ENCODE assay signal across 8 cellular contexts in genomic region chr4:139734201-139734874, GRCh38.
A peak's percentile ranks its signal among the peaks of the same experiment; 100 is the strongest.
DNase-seq lines count a peak whose midpoint lies in the region; ATAC-seq and TF ChIP-seq lines count a peak whose summit lies in the region.

No MANE protein-coding gene starts in this region.

- ATAC-seq in right cardiac atrium (peak; percentile 25), gastrocnemius medialis (peak; percentile 70 to 71)

- CTCF ChIA-PET in A673 (lab: Charles Lee): interaction anchor here (0.8 to 1.4 kb wide), 5 partner anchors 270 to 626 kb away, joined by 3 to 7 read pairs (median 4); no protein-coding TSS in a partner anchor

- H3K9me3 ChIP-seq in A673 (ENCODE audit: low read depth, low read length, poor library complexity, severe bottlenecking): no peaks in the 10 kb centered on the region
- H3K9me3 ChIP-seq in H9 (ENCODE audit: control insufficient read depth, low read depth, low read length): no peaks in the 10 kb centered on the region
- H3K9me3 ChIP-seq in adipocyte (ENCODE audit: control insufficient read depth, low read length): no peaks in the 10 kb centered on the region
- no peaks in the 10 kb centered on the region for H3K9me3 ChIP-seq in right cardiac atrium (ENCODE audit: control insufficient read depth, low read length)
- H3K9me3 ChIP-seq in gastrocnemius medialis: no peaks in the 10 kb centered on the region

- no peak overlapping the region for H2AFZ ChIP-seq in H9 (ENCODE audit: low read length)

- H3K23ac ChIP-seq in H9 (ENCODE audit: insufficient read length, low read depth, low read length): no peak overlapping the region

- no peaks in the 10 kb centered on the region for H3K27me3 ChIP-seq in A673 (replicated peaks; ENCODE audit: insufficient read depth, low read depth, low read length, poor library complexity)
- H3K27me3 ChIP-seq in H9 (ENCODE audit: insufficient read depth, low read length): peaks cover 7% of the 10 kb centered on the region; the same call in 1 of the 2 replicates
- no peaks in the 10 kb centered on the region for H3K27me3 ChIP-seq in adipocyte (replicated peaks; ENCODE audit: control insufficient read depth, insufficient read depth, low read length)
- H3K27me3 ChIP-seq in right cardiac atrium (ENCODE audit: control insufficient read depth, insufficient read depth): no peaks in the 10 kb centered on the region
- H3K27me3 ChIP-seq in gastrocnemius medialis: no peaks in the 10 kb centered on the region

- no peak overlapping the region for H3K18ac ChIP-seq in H9 (ENCODE audit: insufficient read length, low read depth, low read length)

- H3K27ac Mint-ChIP-seq in H9: no peak overlapping the region

- intact Hi-C loops in A673 (cut with micrococcal nuclease; ENCODE audit: unreplicated experiment) (loop anchor here (2.0 to 10.0 kb wide), 5 partner anchors 316 to 620 kb away; no protein-coding TSS in a partner anchor), right cardiac atrium (cut with DNase I) (loop anchor here (5.0 to 10.0 kb wide), 6 partner anchors 280 to 520 kb away; partner anchors contain the start of gene MAML3 (in 3 of the 4)), gastrocnemius medialis (cut with DNase I; ENCODE audit: low total_unique reads) (loop anchor here (1.0 to 5.0 kb wide), 8 partner anchors 33 to 638 kb away; partner anchors contain the start of gene SCOC)

- H3K9ac ChIP-seq in H9 (ENCODE audit: extremely low read depth, insufficient read length, low read length): no peak overlapping the region
- peak overlapping the region; percentile 88 for H3K9ac ChIP-seq in adipocyte (ENCODE audit: low read length)

- no peak overlapping the region for H4K91ac ChIP-seq in H9 (ENCODE audit: insufficient read length, low read depth, low read length)

- H3K27ac ChIP-seq in A673 (ENCODE audit: low read depth, low read length, poor library complexity, severe bottlenecking): peak overlapping the region; percentile 2
- H3K27ac ChIP-seq in H9 (ENCODE audit: insufficient read length, low read depth, low read length): no peak overlapping the region
- H3K27ac ChIP-seq in right cardiac atrium (ENCODE audit: low read length): peak overlapping the region; percentile 28
- peak overlapping the region; percentile 70 to 85 (median 74) for H3K27ac ChIP-seq in gastrocnemius medialis

- H4K5ac ChIP-seq in H9 (ENCODE audit: insufficient read length, low read depth, low read length): no peak overlapping the region

- H3K4me3 ChIP-seq in A673 (ENCODE audit: low read depth, low read length, poor library complexity, severe bottlenecking) (peak overlapping the region; percentile 41), adipocyte (ENCODE audit: low read length) (peak overlapping the region; percentile 78), right cardiac atrium (ENCODE audit: low read length) (peak overlapping the region; percentile 49), gastrocnemius medialis (peak overlapping the region; percentile 56 to 70 (median 64))

- no peak overlapping the region for H2BK20ac ChIP-seq in H9 (ENCODE audit: low read depth, low read length, poor library complexity, severe bottlenecking)

- H3K4ac ChIP-seq in H9 (ENCODE audit: low read depth, low read length): no peak overlapping the region

- in situ Hi-C loops in gastrocnemius medialis (cut with MboI; ENCODE audit: low sequenced_read_pairs in 4 of 4): loop anchor here (5.0 to 25.0 kb wide), 7 partner anchors 70 to 628 kb away; partner anchors contain the start of genes MAML3 (in 3 of the 4), MGST2 (in 1 of the 4) and SCOC (in 1 of the 4)

- peak overlapping the region; percentile 56 for H3K4me2 ChIP-seq in H9 (ENCODE audit: insufficient read depth, insufficient read length, low read length)

- H2BK5ac ChIP-seq in H9 (ENCODE audit: insufficient read length, low read length): no peak overlapping the region

- H3K9me3 Mint-ChIP-seq in H9: no peaks in the 10 kb centered on the region; a peak in 1 of 5 replicates

- H3K36me3 Mint-ChIP-seq in H9 (ENCODE audit: insufficient read depth in 1 of 3, low read depth in 3 of 3): no peaks in the 10 kb centered on the region; a peak in 1 of 7 replicates

- POLR2A ChIA-PET in A673 (lab: Charles Lee; ENCODE audit: low non-redundant PET): no interaction called here

- H3K36me3 ChIP-seq in A673 (ENCODE audit: insufficient read depth, low read length, poor library complexity, severe bottlenecking) (no peaks in the 10 kb centered on the region), adipocyte (ENCODE audit: control insufficient read depth, insufficient read depth, low read length, severe bottlenecking) (no peaks in the 10 kb centered on the region), gastrocnemius medialis (no peaks in the 10 kb centered on the region)

- H3K79me2 ChIP-seq in H9 (ENCODE audit: insufficient read depth, low read length): no peaks in the 10 kb centered on the region

- no TSS peak for BruUV-seq in A673 (replicated peaks; lab: Mats Ljungman, UMichigan)

- H3K79me1 ChIP-seq in H9 (ENCODE audit: insufficient read depth, low read depth, low read length, poor library complexity, severe bottlenecking): no peaks in the 10 kb centered on the region

- H3K27me3 Mint-ChIP-seq in H9 (ENCODE audit: low read depth): peaks cover 48% of the 10 kb centered on the region

- peak in 1 of 2 donors; percentile 14 for TF ChIP-seq POLR2A in gastrocnemius medialis (IDR thresholded peaks at IDR 0.05)

- no peak overlapping the region for H4K8ac ChIP-seq in H9 (replicated peaks; ENCODE audit: insufficient read length, low read depth, low read length)

- H3K4me3 Mint-ChIP-seq in H9: peak overlapping the region; percentile 67 to 83

- DNase-seq in A673 (ENCODE audit: low spot score) (peak; percentile 5), H9 (no peak), adipocyte (ENCODE audit: low read depth) (peak; percentile 92), right cardiac atrium (no peak), gastrocnemius medialis (peak; percentile 43 to 46), SHP77 (lab: John Stamatoyannopoulos, UW) (no peak), A172 (ENCODE audit: low spot score) (no peak), NCI-H748 treated with DMSO at 0.1 percent for 48 hours (lab: John Stamatoyannopoulos, UW) (no peak)

- H2BK15ac ChIP-seq in H9 (ENCODE audit: low read depth, low read length): no peak overlapping the region

- no peak overlapping the region for H3K14ac ChIP-seq in H9 (ENCODE audit: insufficient read depth, low read length)

- H3K4me1 ChIP-seq in A673 (ENCODE audit: insufficient read depth, low read length, poor library complexity, severe bottlenecking) (peaks cover 13% of the 10 kb centered on the region), H9 (ENCODE audit: insufficient read depth, low read length) (peaks cover 6% of the 10 kb centered on the region; the same call in 1 of the 2 replicates), adipocyte (ENCODE audit: control insufficient read depth, insufficient read depth, low read length) (peaks cover 40% of the 10 kb centered on the region), right cardiac atrium (ENCODE audit: control insufficient read depth, insufficient read depth, low read length) (no peaks in the 10 kb centered on the region), gastrocnemius medialis (peaks cover 17 to 21% of the 10 kb centered on the region in 2 donors)

- H2BK12ac ChIP-seq in H9 (ENCODE audit: insufficient read length, low read depth, low read length): no peak overlapping the region

- no CpG with 5 or more reads among the region's 14 CpGs for WGBS in H9 (ENCODE audit: extremely low coverage, insufficient read length, low lambda C conversion rate)
- WGBS in right cardiac atrium: 7% methylated on average over 14 of the region's 14 CpGs

- no peak overlapping the region for H3T11ph ChIP-seq in H9 (ENCODE audit: low read length)

- TF ChIP-seq CTCF in A673 (conservative IDR thresholded peaks at IDR 0.05; ENCODE audit: low read depth, low read length) (no peak), H9 (conservative IDR thresholded peaks at IDR 0.05) (no peak), gastrocnemius medialis (IDR thresholded peaks at IDR 0.05 in 4 of 5, conservative IDR thresholded peaks at IDR 0.05 in 1 of 5) (no peak)

- peaks cover 17 to 26% of the 10 kb centered on the region in 2 experiments for H3K4me1 Mint-ChIP-seq in H9

- peaks cover 4% of the 10 kb centered on the region for H3K23me2 ChIP-seq in H9 (ENCODE audit: insufficient read length, low read depth, low read length, poor library complexity, severe bottlenecking)

- no peaks in the 10 kb centered on the region for H4K20me1 ChIP-seq in H9 (ENCODE audit: control insufficient read depth, insufficient read depth, insufficient read length)

- no peak overlapping the region for H2AK5ac ChIP-seq in H9 (ENCODE audit: insufficient read length, low read length)

- no peak overlapping the region for H3K56ac ChIP-seq in H9 (ENCODE audit: insufficient read length, low read depth, low read length)

- H2BK120ac ChIP-seq in H9 (ENCODE audit: low read depth, low read length, poor library complexity, severe bottlenecking): no peak overlapping the region

Comparison
In these comparisons a context has a peak if more than half of its experiments do, and no peak if none do; other contexts are left out.
1. DNase-seq: peak in A673 (single experiment), adipocyte (single experiment) and gastrocnemius medialis (2 of 2); none in H9 (single experiment), right cardiac atrium (0 of 3), SHP77 (0 of 2), A172 (single experiment) and NCI-H748 treated with DMSO at 0.1 percent for 48 hours (single experiment).
2. Peak in every context shown above with its lines, with median percentiles within 50 percentile points of each other: H3K4me3 ChIP-seq.